Comparison of ENCODE assay signal across 8 cellular contexts in genomic region chr9:91036826-91037510, GRCh38.
DNase-seq lines count a peak whose midpoint lies in the region; ATAC-seq and TF ChIP-seq lines count a peak whose summit lies in the region.

No MANE protein-coding gene starts in this region.

- H3K9ac ChIP-seq in H9 (ENCODE audit: extremely low read depth, insufficient read length, low read length) = no peak overlapping the region

- intact Hi-C loops in dorsolateral prefrontal cortex (cut with DNase I) = loop anchor here (5.0 to 10.0 kb wide), 6 partner anchors 58 to 648 kb away; partner anchors contain the start of gene NFIL3 (in 1 of the 2)

- no peak overlapping the region for H2AFZ ChIP-seq in H9 (ENCODE audit: low read length)

- H3K36me3 Mint-ChIP-seq in H9 (ENCODE audit: insufficient read depth in 1 of 3, low read depth in 3 of 3) = no peaks in the 10 kb centered on the region; a peak in 1 of 7 replicates

- H2BK5ac ChIP-seq in H9 (ENCODE audit: insufficient read length, low read length) = no peak overlapping the region

- no CpG with 5 or more reads among the region's 32 CpGs for WGBS in H9 (ENCODE audit: extremely low coverage, insufficient read length, low lambda C conversion rate)
- WGBS in lung, 2 donors = 18 to 21% methylated on average over 32 of the region's 32 CpGs

- H3K36me3 ChIP-seq in lung (ENCODE audit: control insufficient read depth in 2 of 2, insufficient read depth in 2 of 2, low read length in 2 of 2) = no peaks in the 10 kb centered on the region

- no peak overlapping the region for H2BK15ac ChIP-seq in H9 (ENCODE audit: low read depth, low read length)

- H3K27ac Mint-ChIP-seq in H9 = peak overlapping the region in 2 of 3 experiments; percentile 22 to 41; a peak in 1 of 7 replicates

- H3K4me3 Mint-ChIP-seq in H9 = peak overlapping the region in 1 of 2 experiments; percentile 37; a peak in 1 of 5 replicates

- no peaks in the 10 kb centered on the region for H3K23me2 ChIP-seq in H9 (ENCODE audit: insufficient read length, low read depth, low read length, poor library complexity, severe bottlenecking)

- H3K9me3 ChIP-seq in H9 (ENCODE audit: control insufficient read depth, low read depth, low read length) (no peaks in the 10 kb centered on the region), lung (ENCODE audit: control insufficient read depth in 2 of 2, insufficient read depth in 1 of 2, low read length in 1 of 2) (peaks cover 0 to 2% of the 10 kb centered on the region in 2 donors)

- no peak overlapping the region for H2BK120ac ChIP-seq in H9 (ENCODE audit: low read depth, low read length, poor library complexity, severe bottlenecking)

- no peaks in the 10 kb centered on the region for H3K79me1 ChIP-seq in H9 (ENCODE audit: insufficient read depth, low read depth, low read length, poor library complexity, severe bottlenecking)

- H3K23ac ChIP-seq in H9 (ENCODE audit: insufficient read length, low read depth, low read length) = no peak overlapping the region

- peak; percentile 83 for ATAC-seq in lung (ENCODE audit: insufficient read depth, low FRiP score)
- no peak for ATAC-seq in GM18870 (IDR thresholded peaks at IDR 0.05; ENCODE audit: unreplicated experiment)

- peaks cover 15 to 16% of the 10 kb centered on the region in 2 experiments for H3K4me1 Mint-ChIP-seq in H9

- no peak overlapping the region for H4K8ac ChIP-seq in H9 (replicated peaks; ENCODE audit: insufficient read length, low read depth, low read length)

- H3K18ac ChIP-seq in H9 (ENCODE audit: insufficient read length, low read depth, low read length) = no peak overlapping the region

- no peak overlapping the region for H3K27ac ChIP-seq in H9 (ENCODE audit: insufficient read length, low read depth, low read length)
- peak overlapping the region in 16 of 59 donors; percentile 0 to 65 (median 24) for H3K27ac ChIP-seq in dorsolateral prefrontal cortex
- H3K27ac ChIP-seq in lung (ENCODE audit: low read depth in 1 of 2, low read length in 1 of 2) = peak overlapping the region in 1 of 2 donors; percentile 62

- peaks cover 1% of the 10 kb centered on the region; the same call in 1 of the 2 replicates for H3K27me3 Mint-ChIP-seq in H9 (ENCODE audit: low read depth)

- no peaks in the 10 kb centered on the region for H3K79me2 ChIP-seq in H9 (ENCODE audit: insufficient read depth, low read length)

- no peak overlapping the region for H2BK20ac ChIP-seq in H9 (ENCODE audit: low read depth, low read length, poor library complexity, severe bottlenecking)

- H3K4me2 ChIP-seq in H9 (ENCODE audit: insufficient read depth, insufficient read length, low read length) = no peak overlapping the region

- H3K14ac ChIP-seq in H9 (ENCODE audit: insufficient read depth, low read length) = no peak overlapping the region

- H3K4ac ChIP-seq in H9 (ENCODE audit: low read depth, low read length) = no peak overlapping the region

- no peak overlapping the region for H4K5ac ChIP-seq in H9 (ENCODE audit: insufficient read length, low read depth, low read length)

- no peak overlapping the region for H3K56ac ChIP-seq in H9 (ENCODE audit: insufficient read length, low read depth, low read length)

- H2BK12ac ChIP-seq in H9 (ENCODE audit: insufficient read length, low read depth, low read length) = no peak overlapping the region

- no peaks in the 10 kb centered on the region for H4K20me1 ChIP-seq in H9 (ENCODE audit: control insufficient read depth, insufficient read depth, insufficient read length)

- TF ChIP-seq CTCF in AG09319 (IDR thresholded peaks at IDR 0.05; ENCODE audit: low read depth, low read length) (peak; percentile 63), H9 (conservative IDR thresholded peaks at IDR 0.05) (peak; percentile 69), dorsolateral prefrontal cortex (IDR thresholded peaks at IDR 0.05 in 54 of 56, conservative IDR thresholded peaks at IDR 0.05 in 2 of 56; ENCODE audit: low read depth in 1 of 56, partially characterized antibody in 56 of 56) (peak; percentile 42 to 85 (median 74)), lung (IDR thresholded peaks at IDR 0.05; ENCODE audit: control extremely low read depth, extremely low read depth) (peak; percentile 54)

- H3K27me3 ChIP-seq in H9 (ENCODE audit: insufficient read depth, low read length) (no peaks in the 10 kb centered on the region), dorsolateral prefrontal cortex (no peaks in the 10 kb centered on the region), lung (ENCODE audit: control insufficient read depth, insufficient read depth) (no peaks in the 10 kb centered on the region)

- no peaks in the 10 kb centered on the region for H3K4me1 ChIP-seq in H9 (ENCODE audit: insufficient read depth, low read length)
- H3K4me1 ChIP-seq in lung (ENCODE audit: control insufficient read depth in 2 of 2, insufficient read depth in 2 of 2, low read length in 2 of 2) = peaks cover 0 to 14% of the 10 kb centered on the region in 2 donors

- H4K91ac ChIP-seq in H9 (ENCODE audit: insufficient read length, low read depth, low read length) = no peak overlapping the region

- no peak overlapping the region for H3T11ph ChIP-seq in H9 (ENCODE audit: low read length)

- H3K4me3 ChIP-seq in dorsolateral prefrontal cortex (peak overlapping the region in 53 of 59 donors; percentile 6 to 59 (median 36)), lung (no peak overlapping the region)

- peak; percentile 63 for DNase-seq in AG09319 (ENCODE audit: extremely low read depth, low read depth)
- peak; percentile 78 for DNase-seq in H9
- peak; percentile 64 for DNase-seq in NCI-H510A (lab: John Stamatoyannopoulos, UW)
- peak; percentile 40 to 50 for DNase-seq in activated CD4-positive, alpha-beta T cell treated with anti-CD3 and anti-CD28 coated beads, Interleukin-2, amount 50 U/mL, for 4 hours
- peak; percentile 55 to 87 (median 81) for DNase-seq in dorsolateral prefrontal cortex
- peak; percentile 87 for DNase-seq in lung (ENCODE audit: low spot score)
- peak; percentile 66 to 74 for DNase-seq in stimulated activated CD4-positive, alpha-beta T cell treated with anti-CD3 and anti-CD28 coated beads, Interleukin-4, amount 100 ng/mL, for 48 hours (ENCODE audit: low read depth in 2 of 2)

- no peaks in the 10 kb centered on the region for H3K9me3 Mint-ChIP-seq in H9

- no peak overlapping the region for H2AK5ac ChIP-seq in H9 (ENCODE audit: insufficient read length, low read length)
